15 cellular contexts compared by ENCODE assay signal in the genomic region with DNA sequence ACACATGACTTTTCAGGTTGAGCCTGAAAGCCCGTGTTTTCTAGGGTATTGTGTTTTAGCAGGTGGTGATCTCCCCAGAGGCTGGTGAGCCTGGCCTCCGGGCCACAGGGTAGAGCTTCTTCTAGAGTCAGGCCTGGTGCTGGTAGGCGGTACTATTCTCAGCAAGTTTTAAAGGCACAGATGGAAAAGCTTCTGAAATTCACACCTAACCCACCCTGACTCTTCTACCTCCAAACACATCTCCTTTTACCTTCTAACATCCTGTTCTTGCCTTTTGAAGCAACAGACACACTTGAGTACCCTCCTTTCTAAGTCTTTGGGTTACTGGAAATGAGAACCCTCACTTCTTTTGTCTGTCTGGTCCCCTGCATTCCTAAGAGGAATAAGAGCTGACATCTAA.
A peak's percentile ranks its signal among the peaks of the same experiment; 100 is the strongest.
DNase-seq lines count a peak whose midpoint lies in the region; ATAC-seq and TF ChIP-seq lines count a peak whose summit lies in the region.
"Had no signal": no experiment of that assay in that cellular context is flagged by ENCODE, and none has a peak within 500 bp of the region (broad histone marks: within the 10 kb centered on the region; RNA-seq: fewer than 3 reads in every experiment).

No MANE protein-coding gene starts in this region.

- no peak for DNase-seq in body of pancreas
- no peak for DNase-seq in activated CD4-positive, alpha-beta memory T cell treated with anti-CD3 and anti-CD28 coated beads for 36 hours
- DNase-seq in T-cell: no peak
- DNase-seq in activated naive CD4-positive, alpha-beta T cell (lab: John Stamatoyannopoulos, UW): no peak
- DNase-seq: anterior cingulate cortex, C1 segment of cervical spinal cord, EL, NCI-H146, NCI-H69, retina had no signal

- peaks cover 36% of the 10 kb centered on the region for H3K4me1 ChIP-seq in body of pancreas

- H3K4me3 Mint-ChIP-seq in activated CD4-positive, alpha-beta memory T cell treated with anti-CD3 and anti-CD28 coated beads for 36 hours: no peak overlapping the region
- no peak overlapping the region for H3K4me3 Mint-ChIP-seq in T-cell

- no peaks in the 10 kb centered on the region for H3K9me3 ChIP-seq in body of pancreas

- ATAC-seq in GM18520 (IDR thresholded peaks at IDR 0.05; ENCODE audit: unreplicated experiment) (peak; percentile 95), GM21381 (IDR thresholded peaks at IDR 0.05; ENCODE audit: unreplicated experiment) (peak; percentile 88), HG03066 (IDR thresholded peaks at IDR 0.05; ENCODE audit: low read depth, unreplicated experiment) (peak; percentile 95), body of pancreas (no peak), HG03520 (IDR thresholded peaks at IDR 0.05; ENCODE audit: unreplicated experiment) (no peak), T-cell (replicated peaks in 1 of 4) (no peak)
- ATAC-seq: HepG2 had no signal

- TF ChIP-seq POLR2A in body of pancreas (IDR thresholded peaks at IDR 0.05): no peak

- CTCF ChIA-PET in activated CD4-positive, alpha-beta memory T cell treated with anti-CD3 and anti-CD28 coated beads for 36 hours (lab: Charles Lee): no interaction called here
- CTCF ChIA-PET in T-cell (lab: Charles Lee): no interaction called here

- no peaks in the 10 kb centered on the region for H3K27me3 ChIP-seq in body of pancreas

- no peaks in the 10 kb centered on the region for H3K36me3 ChIP-seq in body of pancreas (replicated peaks in 1 of 2; ENCODE audit: insufficient read depth in 1 of 2, low read depth in 2 of 2)

- no peak overlapping the region for H3K4me3 ChIP-seq in body of pancreas

- WGBS in body of pancreas, 2 donors: 39 to 40% methylated on average over 3 of the region's 3 CpGs

- POLR2A ChIA-PET in activated CD4-positive, alpha-beta memory T cell treated with anti-CD3 and anti-CD28 coated beads for 36 hours (lab: Charles Lee): no interaction called here
- POLR2A ChIA-PET in T-cell (lab: Charles Lee): no interaction called here

- no peak for TF ChIP-seq CTCF in body of pancreas (IDR thresholded peaks at IDR 0.05)

- H3K27ac ChIP-seq in body of pancreas: peak overlapping the region in 3 of 4 donors; percentile 3 to 55 (median 31)

- H3K4me1 Mint-ChIP-seq in activated CD4-positive, alpha-beta memory T cell treated with anti-CD3 and anti-CD28 coated beads for 36 hours (ENCODE audit: low read depth): peaks cover 4% of the 10 kb centered on the region
- peaks cover 0 to 3% (median 0%) of the 10 kb centered on the region in 3 donors for H3K4me1 Mint-ChIP-seq in T-cell

- intact Hi-C loops in body of pancreas (cut with DNase I): no loop called here
- intact Hi-C loops in activated CD4-positive, alpha-beta memory T cell treated with anti-CD3 and anti-CD28 coated beads for 36 hours (cut with micrococcal nuclease): no loop called here

- no peaks in the 10 kb centered on the region for H3K36me3 Mint-ChIP-seq in activated CD4-positive, alpha-beta memory T cell treated with anti-CD3 and anti-CD28 coated beads for 36 hours
- H3K36me3 Mint-ChIP-seq in T-cell: no peaks in the 10 kb centered on the region

- H3K27ac Mint-ChIP-seq in activated CD4-positive, alpha-beta memory T cell treated with anti-CD3 and anti-CD28 coated beads for 36 hours: no peak overlapping the region
- H3K27ac Mint-ChIP-seq in T-cell: no peak overlapping the region

- no peaks in the 10 kb centered on the region for H3K9me3 Mint-ChIP-seq in activated CD4-positive, alpha-beta memory T cell treated with anti-CD3 and anti-CD28 coated beads for 36 hours
- H3K9me3 Mint-ChIP-seq in T-cell: no peaks in the 10 kb centered on the region

- H3K27me3 Mint-ChIP-seq in activated CD4-positive, alpha-beta memory T cell treated with anti-CD3 and anti-CD28 coated beads for 36 hours: peaks cover 9% of the 10 kb centered on the region
- peaks cover 0 to 2% of the 10 kb centered on the region in 2 donors for H3K27me3 Mint-ChIP-seq in T-cell

Comparison
In these comparisons a context has a peak if more than half of its experiments do, and no peak if none do; other contexts are left out.
1. ATAC-seq: peak in GM18520 (single experiment), GM21381 (single experiment) and HG03066 (single experiment); none in body of pancreas (single experiment), HG03520 (single experiment) and T-cell (0 of 4).